8 cellular contexts compared by ENCODE assay signal in genomic region chr19:57814505-57815246, GRCh38. TPM values are rescaled to one million over a fixed set of nuclear protein-coding genes. Genes with fewer than 3 reads are reported as not detected.
DNase-seq lines count a peak whose midpoint lies in the region; ATAC-seq and TF ChIP-seq lines count a peak whose summit lies in the region.

Gene ZNF552, minus strand, starts transcription at chr19:57814913. Its CDS starts 170 bp downstream, at chr19:57814743.

- H3K36me3 Mint-ChIP-seq in activated CD4-positive, alpha-beta T cell treated with anti-CD3 and anti-CD28 coated beads, Interleukin-2, amount 10 ng/mL, durations not matched to agents 24 days and 14 days (ENCODE audit: low read depth), result peaks cover 27% of the 10 kb centered on the region

- H3K4me3 ChIP-seq in AG10803 (ENCODE audit: low read length), result peak within 1 kb of the TSS; percentile 93

- peak within 1 kb of the TSS; percentile 90 for H3K27ac Mint-ChIP-seq in activated CD4-positive, alpha-beta T cell treated with anti-CD3 and anti-CD28 coated beads, Interleukin-2, amount 10 ng/mL, durations not matched to agents 24 days and 14 days

- H3K4me3 Mint-ChIP-seq in activated CD4-positive, alpha-beta T cell treated with anti-CD3 and anti-CD28 coated beads, Interleukin-2, amount 10 ng/mL, durations not matched to agents 24 days and 14 days, result peak within 1 kb of the TSS; percentile 96

- H3K9me3 Mint-ChIP-seq in activated CD4-positive, alpha-beta T cell treated with anti-CD3 and anti-CD28 coated beads, Interleukin-2, amount 10 ng/mL, durations not matched to agents 24 days and 14 days, result no peaks in the 10 kb centered on the region

- ATAC-seq in GM19035 (IDR thresholded peaks at IDR 0.05; ENCODE audit: unreplicated experiment) (peak; percentile 82), HG03439 (IDR thresholded peaks at IDR 0.05; ENCODE audit: unreplicated experiment) (peak; percentile 61), left lobe of liver (peak; percentile 88)

- peaks cover 40% of the 10 kb centered on the region for H3K4me1 Mint-ChIP-seq in activated CD4-positive, alpha-beta T cell treated with anti-CD3 and anti-CD28 coated beads, Interleukin-2, amount 10 ng/mL, durations not matched to agents 24 days and 14 days

- intact Hi-C loops in activated CD4-positive, alpha-beta T cell treated with anti-CD3 and anti-CD28 coated beads, Interleukin-2, amount 10 ng/mL, durations not matched to agents 24 days and 14 days (cut with micrococcal nuclease), result loop anchor here (2.0 to 10.0 kb wide), 5 partner anchors 34 to 370 kb away; partner anchors contain the start of genes ZNF274, ZNF416, ZNF586 and ZNF587

- H3K27me3 Mint-ChIP-seq in activated CD4-positive, alpha-beta T cell treated with anti-CD3 and anti-CD28 coated beads, Interleukin-2, amount 10 ng/mL, durations not matched to agents 24 days and 14 days, result no peaks in the 10 kb centered on the region

- DNase-seq in AG10803 (ENCODE audit: low read depth) (peak; percentile 89), NCI-H524 (lab: John Stamatoyannopoulos, UW) (peak; percentile 89 to 96), dedifferentiated amniotic fluid mesenchymal stem cell (ENCODE audit: extremely low spot score) (peak; percentile 92), left lobe of liver (ENCODE audit: low spot score) (peak; percentile 88)
- DNase-seq in activated CD4-positive, alpha-beta T cell treated with anti-CD3 and anti-CD28 coated beads, Interleukin-2, amount 10 ng/mL, durations not matched to agents 24 days and 14 days, result peak; percentile 93
- peak; percentile 71 to 73 for DNase-seq in stimulated activated CD4-positive, alpha-beta T cell treated with anti-CD3 and anti-CD28 coated beads, Interleukin-2, amount 100 ng/mL, for 24 hours

- TF ChIP-seq CTCF in AG10803 (conservative IDR thresholded peaks at IDR 0.05; ENCODE audit: low read length), result no peak

RNA-seq across cellular contexts. Expression of gene ZNF552, which starts in this region (rescaled TPM):
- 9.2 and 9.8 TPM in 2 replicates for total RNA-seq in activated CD4-positive, alpha-beta T cell treated with anti-CD3 and anti-CD28 coated beads, Interleukin-2, amount 10 ng/mL, durations not matched to agents 24 days and 14 days
- 7.1 TPM for total RNA-seq in left lobe of liver

Comparison
In these comparisons a context has a peak if more than half of its experiments do, and no peak if none do; other contexts are left out.
1. Peak in every context shown above with its lines: DNase-seq, ATAC-seq and H3K4me3 ChIP-seq.